Comparison of ENCODE assay signal across 19 cellular contexts in the genomic region with DNA sequence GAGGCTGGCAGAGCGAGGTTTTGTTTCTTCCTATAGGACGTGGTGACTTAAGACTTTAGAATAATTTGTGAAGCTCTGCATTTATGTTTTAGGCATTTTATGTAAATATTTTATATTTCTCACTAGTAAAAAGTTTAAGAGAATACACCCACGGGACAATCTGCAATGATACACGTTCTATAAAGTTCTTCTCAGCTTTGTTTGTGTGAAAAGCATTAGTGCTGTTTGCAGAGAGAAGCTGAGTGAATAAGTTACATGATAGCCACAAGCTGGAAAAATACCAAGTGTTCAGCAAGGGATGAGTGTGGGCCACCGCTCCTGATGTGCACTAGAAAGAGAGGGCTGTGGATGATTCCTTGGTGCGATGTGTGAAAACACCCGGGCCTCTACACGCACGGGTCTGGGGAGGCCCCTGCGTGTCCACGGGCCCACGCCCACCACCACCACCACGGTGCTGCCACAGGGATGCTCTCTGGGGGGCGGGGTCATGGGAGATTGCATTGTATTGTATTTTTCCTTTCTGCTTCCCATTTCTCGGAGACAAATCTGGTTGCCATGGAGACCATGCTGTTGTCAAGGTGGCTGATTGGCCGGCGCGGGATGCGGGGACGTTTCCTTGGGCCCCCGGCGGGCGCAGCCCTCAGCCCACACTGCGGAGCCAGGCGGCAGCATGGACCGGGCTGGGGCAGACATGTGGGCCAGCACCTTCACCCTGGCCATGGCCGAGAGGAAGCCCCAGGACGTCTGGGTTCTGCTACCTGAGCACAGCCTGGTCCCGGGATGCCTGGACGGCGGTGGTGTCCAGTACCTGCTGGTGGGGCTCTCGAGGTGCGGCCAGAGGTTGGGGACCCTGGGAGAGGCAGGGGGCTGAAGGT. TPM values are rescaled to one million over a fixed set of nuclear protein-coding genes. Genes with fewer than 3 reads are reported as not detected.
A peak's percentile ranks its signal among the peaks of the same experiment; 100 is the strongest.
DNase-seq lines count a peak whose midpoint lies in the region; ATAC-seq and TF ChIP-seq lines count a peak whose summit lies in the region.
"Had no signal": no experiment of that assay in that cellular context is flagged by ENCODE, and none has a peak within 500 bp of the region (broad histone marks: within the 10 kb centered on the region; RNA-seq: fewer than 3 reads in every experiment).

A gene (plus strand): TSS at position 643 of the 875 bp plus-strand sequence. CDS start 28 bp downstream, at position 671.

- WGBS in SK-N-SH (ENCODE audit: low lambda C conversion rate) = 63% methylated on average over 12 of the region's 33 CpGs

- TF ChIP-seq CTCF in SK-N-SH (IDR thresholded peaks at IDR 0.05) (no peak), natural killer cell (IDR thresholded peaks at IDR 0.05) (no peak)

- H3K27ac ChIP-seq in SK-N-SH (ENCODE audit: low read depth in 2 of 2, low read length in 1 of 2) = no peak within 1 kb of the TSS
- H3K27ac ChIP-seq: ascending aorta, psoas muscle, vagina had no signal

- H3K9me3 Mint-ChIP-seq in natural killer cell = no peaks in the 10 kb centered on the region

- no peak for TF ChIP-seq EP300 in SK-N-SH (IDR thresholded peaks at IDR 0.05; ENCODE audit: borderline replicate concordance in 1 of 2, low read depth in 1 of 2, low read length in 1 of 2)

- peaks cover 0 to 4% of the 10 kb centered on the region in 2 experiments; a peak in 1 of 4 replicates for H3K4me1 ChIP-seq in SK-N-SH (ENCODE audit: control insufficient read depth in 1 of 2, insufficient read depth in 2 of 2, low read depth in 1 of 2, low read length in 1 of 2)
- H3K4me1 ChIP-seq: ascending aorta, psoas muscle, vagina had no signal

- no peaks in the 10 kb centered on the region for H3K9me3 ChIP-seq in SK-N-SH
- no peaks in the 10 kb centered on the region for H3K9me3 ChIP-seq in T-helper 17 cell (ENCODE audit: control insufficient read depth, low read length, poor library complexity, severe bottlenecking)
- H3K9me3 ChIP-seq: ascending aorta, psoas muscle, vagina had no signal

- H3K4me3 Mint-ChIP-seq in T-helper 17 cell = peak within 1 kb of the TSS; percentile 68
- H3K4me3 Mint-ChIP-seq in natural killer cell = peak within 1 kb of the TSS; percentile 78

- no peaks in the 10 kb centered on the region for H3K9me2 ChIP-seq in SK-N-SH

- POLR2A ChIA-PET in SK-N-SH (lab: Yijun Ruan, JAX) = interaction anchor here (1.1 to 1.4 kb wide), 2 partner anchors 17 to 135 kb away, joined by 3 read pairs; a partner anchor contains a TSS

- in situ Hi-C loops in G401 (cut with HindIII; ENCODE audit: low sequenced_read_pairs) = no loop called here

- no peak within 1 kb of the TSS for H2AFZ ChIP-seq in SK-N-SH (ENCODE audit: low read depth)

- TF ChIP-seq RAD21 in SK-N-SH (IDR thresholded peaks at IDR 0.05; ENCODE audit: low read length) = no peak

- intact Hi-C loops in natural killer cell (cut with micrococcal nuclease) = loop anchor here (2.0 kb wide), 2 partner anchors 25 to 107 kb away; no protein-coding TSS in a partner anchor

- no peak within 1 kb of the TSS for H3K9ac ChIP-seq in SK-N-SH

- no peaks in the 10 kb centered on the region for H4K20me1 ChIP-seq in SK-N-SH (ENCODE audit: insufficient read depth)

- H3K27ac Mint-ChIP-seq in T-helper 17 cell (peak within 1 kb of the TSS; percentile 39), natural killer cell (peak within 1 kb of the TSS; percentile 76 to 79)

- H3K27me3 Mint-ChIP-seq in T-helper 17 cell = peaks cover 1% of the 10 kb centered on the region
- peaks cover 0 to 16% of the 10 kb centered on the region in 2 donors for H3K27me3 Mint-ChIP-seq in natural killer cell (ENCODE audit: low read depth in 2 of 2)

- H3K79me2 ChIP-seq in SK-N-SH (ENCODE audit: insufficient read depth) = no peaks in the 10 kb centered on the region

- no peak within 1 kb of the TSS for H3K4me2 ChIP-seq in SK-N-SH

- no peak within 1 kb of the TSS for H3K4me3 ChIP-seq in SK-N-SH (ENCODE audit: low read depth in 2 of 2, low read length in 1 of 2)
- H3K4me3 ChIP-seq: ascending aorta, GM12878, psoas muscle, vagina had no signal

- CTCF ChIA-PET in SK-N-SH (lab: Yijun Ruan, JAX) = interaction anchor here (0.8 to 3.3 kb wide), 7 partner anchors 8 to 204 kb away, joined by 3 to 20 read pairs (median 4); a partner anchor contains a TSS

- DNase-seq in SK-N-SH (peak; percentile 38), G401 (ENCODE audit: low spot score) (peak; percentile 25), T-helper 17 cell (no peak), natural killer cell (no peak), NCI-H510A (lab: John Stamatoyannopoulos, UW) (no peak), SW480 (ENCODE audit: low spot score) (no peak)
- DNase-seq: activated CD8-positive, alpha-beta memory T cell treated with anti-CD3 and anti-CD28 coated beads, Interleukin-2, amount 50 U/mL, for 48 hours; effector CD4-positive, alpha-beta T cell; NCI-H446 treated with DMSO at 0.1 percent for 48 hours; SHP77 treated with DMSO at 0.1 percent for 48 hours; stimulated activated CD4-positive, alpha-beta T cell treated with anti-CD3 and anti-CD28 coated beads, Interleukin-2, amount 100 ng/mL, for 24 hours had no signal

- no peaks in the 10 kb centered on the region for H3K27me3 ChIP-seq in SK-N-SH (ENCODE audit: insufficient read depth)
- H3K27me3 ChIP-seq: vagina had no signal

- no peaks in the 10 kb centered on the region for H3K36me3 ChIP-seq in SK-N-SH (replicated peaks in 1 of 2; ENCODE audit: control insufficient read depth in 1 of 2, insufficient read depth in 2 of 2, low read length in 1 of 2)
- H3K36me3 ChIP-seq: ascending aorta, vagina had no signal

- H3K36me3 Mint-ChIP-seq in T-helper 17 cell (ENCODE audit: low read depth) (peaks cover 2% of the 10 kb centered on the region), natural killer cell (no peaks in the 10 kb centered on the region)

- H3F3A ChIP-seq in SK-N-SH (replicated peaks; ENCODE audit: insufficient read depth) = peaks cover 4% of the 10 kb centered on the region

- no peak for ATAC-seq in SK-N-SH treated with all-trans-retinoic acid at 6 μM for 48 hours
- no peak for ATAC-seq in T-helper 17 cell
- no peak for ATAC-seq in natural killer cell
- no peak for ATAC-seq in GM18517 (IDR thresholded peaks at IDR 0.05; ENCODE audit: unreplicated experiment)
- ATAC-seq: psoas muscle had no signal

- H3K4me1 Mint-ChIP-seq in T-helper 17 cell (peaks cover 24% of the 10 kb centered on the region), natural killer cell (peaks cover 47 to 72% of the 10 kb centered on the region in 2 donors)

TF ChIP-seq in SK-N-SH, 30 proteins besides CTCF, POLR2A, EP300 and RAD21 (continues in another document):
- TF ChIP-seq RCOR1 (IDR thresholded peaks at IDR 0.05; ENCODE audit: low read length) (no peak), YY1 (IDR thresholded peaks at IDR 0.05; ENCODE audit: low read depth) (no peak), TEAD4 (IDR thresholded peaks at IDR 0.05; ENCODE audit: borderline replicate concordance, insufficient read depth) (no peak), ELF1 (IDR thresholded peaks at IDR 0.05) (no peak), FOSL2 (IDR thresholded peaks at IDR 0.05; ENCODE audit: borderline replicate concordance, low read depth) (no peak)
- TF ChIP-seq, protein P1, sequence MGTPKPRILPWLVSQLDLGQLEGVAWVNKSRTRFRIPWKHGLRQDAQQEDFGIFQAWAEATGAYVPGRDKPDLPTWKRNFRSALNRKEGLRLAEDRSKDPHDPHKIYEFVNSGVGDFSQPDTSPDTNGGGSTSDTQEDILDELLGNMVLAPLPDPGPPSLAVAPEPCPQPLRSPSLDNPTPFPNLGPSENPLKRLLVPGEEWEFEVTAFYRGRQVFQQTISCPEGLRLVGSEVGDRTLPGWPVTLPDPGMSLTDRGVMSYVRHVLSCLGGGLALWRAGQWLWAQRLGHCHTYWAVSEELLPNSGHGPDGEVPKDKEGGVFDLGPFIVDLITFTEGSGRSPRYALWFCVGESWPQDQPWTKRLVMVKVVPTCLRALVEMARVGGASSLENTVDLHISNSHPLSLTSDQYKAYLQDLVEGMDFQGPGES (IDR thresholded peaks at IDR 0.05; ENCODE audit: low read depth, low read length) = no peak

TF ChIP-seq in SK-N-SH treated with all-trans-retinoic acid at 6 μM for 48 hours, 23 proteins besides CTCF, POLR2A, EP300 and RAD21:
- TF ChIP-seq TOX (CRISPR knock-in tag; IDR thresholded peaks at IDR 0.05; ENCODE audit: borderline replicate concordance) = no peak
- TF ChIP-seq BACH2 (CRISPR knock-in tag; IDR thresholded peaks at IDR 0.05; ENCODE audit: borderline replicate concordance) = no peak
- no peak for TF ChIP-seq ZFP3 (CRISPR knock-in tag; IDR thresholded peaks at IDR 0.05)
- TF ChIP-seq ISL1 (CRISPR knock-in tag; IDR thresholded peaks at IDR 0.05) = no peak

RNA-seq across cellular contexts. Expression of the gene that starts here (rescaled TPM):
- not detected in 2 replicates for polyA plus RNA-seq in SK-N-SH (2012; rRNA removed)
- polyA plus RNA-seq in SK-N-SH (2012; cell fraction: cytosol; rRNA removed) = not detected in 2 replicates
- polyA plus RNA-seq in SK-N-SH (2012; cell fraction: nucleus; rRNA removed) = not detected in 2 replicates
- total RNA-seq in G401 (2014; rRNA removed; shearing (Covaris generic)) = not detected in 2 replicates
- under 1 TPM in 1 of 2 donors, not detected in 1; 0.12 TPM for total RNA-seq in T-helper 17 cell
- total RNA-seq in natural killer cell = 1 to 10 TPM in 1 of 3 donors, under 1 TPM in 2; 0.47 to 1.7 (median 0.68) TPM
- total RNA-seq: ascending aorta, GM12878, MCF 10A, psoas muscle, vagina had no signal
- polyA plus RNA-seq: AG04450 had no signal

Comparison
In these comparisons a context has a peak if more than half of its experiments do, and no peak if none do; other contexts are left out.
1. Peak in DNase-seq in SK-N-SH; RNA of the gene not detected or under 1 TPM.
2. Peak in DNase-seq in G401; RNA of the gene not detected or under 1 TPM.